Comparison of ENCODE assay signal across 11 cellular contexts in genomic region chr5:67187318-67187717, GRCh38. TPM values are rescaled to one million over a fixed set of nuclear protein-coding genes. Genes with fewer than 3 reads are reported as not detected.
DNase-seq lines count a peak whose midpoint lies in the region; ATAC-seq and TF ChIP-seq lines count a peak whose summit lies in the region.
"Had no signal": no experiment of that assay in that cellular context is flagged by ENCODE, and none has a peak within 500 bp of the region (broad histone marks: within the 10 kb centered on the region; RNA-seq: fewer than 3 reads in every experiment).

No MANE protein-coding gene starts in this region.

- POLR2A ChIA-PET in naive thymus-derived CD4-positive, alpha-beta T cell (lab: Charles Lee): no interaction called here

- peak overlapping the region in 8 of 10 donors; percentile 22 to 71 (median 54) for H3K4me3 Mint-ChIP-seq in naive thymus-derived CD4-positive, alpha-beta T cell

- H3K36me3 ChIP-seq in naive thymus-derived CD4-positive, alpha-beta T cell (ENCODE audit: control insufficient read depth in 2 of 3, insufficient read depth in 3 of 3, low read length in 3 of 3): no peaks in the 10 kb centered on the region
- no peaks in the 10 kb centered on the region for H3K36me3 ChIP-seq in hepatocyte (replicated peaks; ENCODE audit: insufficient read depth, low read depth)
- H3K36me3 ChIP-seq: gastroesophageal sphincter had no signal

- no peaks in the 10 kb centered on the region for H3K9me3 ChIP-seq in naive thymus-derived CD4-positive, alpha-beta T cell (ENCODE audit: control insufficient read depth in 2 of 3, low read length in 3 of 3)
- H3K9me3 ChIP-seq in hepatocyte (ENCODE audit: low read depth): no peaks in the 10 kb centered on the region
- H3K9me3 ChIP-seq: body of pancreas, gastroesophageal sphincter had no signal

- no peak overlapping the region for H2AFZ ChIP-seq in hepatocyte

- ATAC-seq in GM18868 (IDR thresholded peaks at IDR 0.05; ENCODE audit: unreplicated experiment): peak; percentile 87
- peak; percentile 50 for ATAC-seq in HG02763 (IDR thresholded peaks at IDR 0.05; ENCODE audit: unreplicated experiment)
- peak; percentile 90 for ATAC-seq in naive thymus-derived CD4-positive, alpha-beta T cell
- ATAC-seq: body of pancreas, gastroesophageal sphincter had no signal

- H3K9me3 Mint-ChIP-seq in naive thymus-derived CD4-positive, alpha-beta T cell: peaks cover 0 to 13% (median 3%) of the 10 kb centered on the region in 11 donors

- CTCF ChIA-PET in naive thymus-derived CD4-positive, alpha-beta T cell (lab: Charles Lee): no interaction called here

- peak; percentile 73 for DNase-seq in OCI-M1 (lab: John Stamatoyannopoulos, UW)
- DNase-seq in naive thymus-derived CD4-positive, alpha-beta T cell: no peak
- DNase-seq in hepatocyte (ENCODE audit: low spot score): no peak
- no peak for DNase-seq in ureter (ENCODE audit: low spot score)
- no peak for DNase-seq in activated effector memory CD4-positive, alpha-beta T cell treated with Interleukin-2 at 50 U/mL for 16 hours
- DNase-seq: body of pancreas; NCI-H2107; stimulated activated CD4-positive, alpha-beta T cell treated with anti-CD3 and anti-CD28 coated beads, Interleukin-4, amount 100 ng/mL, for 24 hours had no signal

- no peak overlapping the region for H3K27ac ChIP-seq in naive thymus-derived CD4-positive, alpha-beta T cell (ENCODE audit: low read depth, low read length)
- H3K27ac ChIP-seq in hepatocyte: no peak overlapping the region
- H3K27ac ChIP-seq: gastroesophageal sphincter had no signal

- intact Hi-C loops in naive thymus-derived CD4-positive, alpha-beta T cell (cut with micrococcal nuclease): loop anchor here (1.0 to 2.0 kb wide), 3 partner anchors 9 to 19 kb away; partner anchors contain the start of gene CD180 (in 1 of the 2)

- H3K4me1 Mint-ChIP-seq in naive thymus-derived CD4-positive, alpha-beta T cell: peaks cover 36 to 70% (median 60%) of the 10 kb centered on the region in 7 donors

- no peaks in the 10 kb centered on the region for H3K79me2 ChIP-seq in hepatocyte

- TF ChIP-seq CTCF in hepatocyte (IDR thresholded peaks at IDR 0.05; ENCODE audit: poor library complexity): no peak

- H3K36me3 Mint-ChIP-seq in naive thymus-derived CD4-positive, alpha-beta T cell: peaks cover 0 to 40% (median 2%) of the 10 kb centered on the region in 5 donors

- H3K27me3 Mint-ChIP-seq in naive thymus-derived CD4-positive, alpha-beta T cell: no peaks in the 10 kb centered on the region

- no peaks in the 10 kb centered on the region for H3K27me3 ChIP-seq in naive thymus-derived CD4-positive, alpha-beta T cell (ENCODE audit: control insufficient read depth in 2 of 2, insufficient read depth in 2 of 2, low read length in 2 of 2)
- H3K27me3 ChIP-seq in hepatocyte: no peaks in the 10 kb centered on the region
- H3K27me3 ChIP-seq: body of pancreas, gastroesophageal sphincter had no signal

- H3K4me1 ChIP-seq in naive thymus-derived CD4-positive, alpha-beta T cell (ENCODE audit: control insufficient read depth in 2 of 2, insufficient read depth in 2 of 2, low read length in 2 of 2): peaks cover 8 to 35% of the 10 kb centered on the region in 2 donors
- peaks cover 5% of the 10 kb centered on the region for H3K4me1 ChIP-seq in hepatocyte (ENCODE audit: insufficient read depth)
- H3K4me1 ChIP-seq: body of pancreas had no signal

- H3K4me2 ChIP-seq in hepatocyte: no peak overlapping the region

- H4K20me1 ChIP-seq in hepatocyte (ENCODE audit: insufficient read depth, poor library complexity, severe bottlenecking): no peaks in the 10 kb centered on the region

- H3K9me2 ChIP-seq in hepatocyte (replicated peaks; ENCODE audit: insufficient read depth): no peaks in the 10 kb centered on the region

- H3K4me3 ChIP-seq in naive thymus-derived CD4-positive, alpha-beta T cell (ENCODE audit: low read length): no peak overlapping the region
- H3K4me3 ChIP-seq in hepatocyte: no peak overlapping the region
- H3K4me3 ChIP-seq: body of pancreas, gastroesophageal sphincter had no signal

- peak overlapping the region; percentile 34 to 91 (median 71) for H3K27ac Mint-ChIP-seq in naive thymus-derived CD4-positive, alpha-beta T cell

RNA-seq across cellular contexts. Expression of gene CD180, which starts 9.3 kb away (rescaled TPM):
- 1 to 10 TPM in 3 of 5 experiments, under 1 TPM in 2; 0.37 to 6.4 (median 1.7) TPM for total RNA-seq in naive thymus-derived CD4-positive, alpha-beta T cell
- under 1 TPM; 0.20 to 0.22 TPM for polyA plus RNA-seq in naive thymus-derived CD4-positive, alpha-beta T cell
- total RNA-seq in hepatocyte (0.07 and 0.12 TPM in 2 replicates), ureter (2.1 TPM)
- polyA plus RNA-seq in hepatocyte: 0.24 TPM in 1 of 2 replicates, not detected in the other
